ENCODE assay signal across 8 cellular contexts in the genomic region with DNA sequence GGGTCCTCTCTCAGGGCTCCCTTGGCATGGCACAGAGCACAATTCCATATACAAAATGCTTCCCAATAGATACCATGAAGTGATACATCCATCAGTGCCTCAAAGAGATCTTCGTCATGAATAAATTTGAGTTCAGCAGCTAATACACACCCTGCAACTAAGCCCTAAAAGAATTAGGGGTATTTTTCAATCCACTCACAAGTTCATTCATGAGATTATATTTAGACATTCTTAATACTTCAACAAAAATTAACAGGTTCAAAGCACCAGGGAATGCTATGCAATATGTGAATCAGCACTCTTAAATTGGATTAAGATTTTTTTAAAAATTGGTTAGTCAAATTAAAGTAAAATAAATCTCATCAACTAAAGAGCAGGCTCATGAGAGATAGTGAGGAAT.
"Had no signal": no experiment of that assay in that cellular context is flagged by ENCODE, and none has a peak within 500 bp of the region (broad histone marks: within the 10 kb centered on the region; RNA-seq: fewer than 3 reads in every experiment).

No MANE protein-coding gene starts in this region.

- DNase-seq: GDM1, GF-D8 had no signal

- FAIRE-seq: G401.6, GM12878, GM12891, GM12892, GM18507, GM19239 had no signal

- H3K4me3 ChIP-seq: GM12878 had no signal
